Comparison of ENCODE assay signal across 1 cellular context in genomic region chr21:43916691-43917514, GRCh38.
TF ChIP-seq lines count a peak whose summit lies in the region.

No MANE protein-coding gene starts in this region.

TF ChIP-seq in K562, 482 proteins besides CTCF, POLR2A, EP300 and RAD21 (continued from another document and continues in another):
- TF ChIP-seq RERE (CRISPR knock-in tag; IDR thresholded peaks at IDR 0.05; ENCODE audit: borderline replicate concordance) = no peak
- TF ChIP-seq PHB2 (IDR thresholded peaks at IDR 0.05; ENCODE audit: low read depth) = no peak
- no peak for TF ChIP-seq NR2F6 (CRISPR knock-in tag; IDR thresholded peaks at IDR 0.05)
- no peak for TF ChIP-seq MTA1 (IDR thresholded peaks at IDR 0.05; ENCODE audit: borderline replicate concordance)
- peak; percentile 59 for TF ChIP-seq FOXM1 (IDR thresholded peaks at IDR 0.05; ENCODE audit: low read depth)
- TF ChIP-seq FOXM1 (CRISPR knock-in tag; IDR thresholded peaks at IDR 0.05; ENCODE audit: low read depth) = no peak
- 0 out of 2 replicates have a peak, but pooled peaks have one; percentile 39 for TF ChIP-seq ARID4B (CRISPR knock-in tag; IDR thresholded peaks at IDR 0.05)
- no peak for TF ChIP-seq STAG1 (CRISPR knock-in tag; IDR thresholded peaks at IDR 0.05; ENCODE audit: borderline replicate concordance)
- TF ChIP-seq DNMT1 (IDR thresholded peaks at IDR 0.05) = no peak
- TF ChIP-seq, protein P1, sequence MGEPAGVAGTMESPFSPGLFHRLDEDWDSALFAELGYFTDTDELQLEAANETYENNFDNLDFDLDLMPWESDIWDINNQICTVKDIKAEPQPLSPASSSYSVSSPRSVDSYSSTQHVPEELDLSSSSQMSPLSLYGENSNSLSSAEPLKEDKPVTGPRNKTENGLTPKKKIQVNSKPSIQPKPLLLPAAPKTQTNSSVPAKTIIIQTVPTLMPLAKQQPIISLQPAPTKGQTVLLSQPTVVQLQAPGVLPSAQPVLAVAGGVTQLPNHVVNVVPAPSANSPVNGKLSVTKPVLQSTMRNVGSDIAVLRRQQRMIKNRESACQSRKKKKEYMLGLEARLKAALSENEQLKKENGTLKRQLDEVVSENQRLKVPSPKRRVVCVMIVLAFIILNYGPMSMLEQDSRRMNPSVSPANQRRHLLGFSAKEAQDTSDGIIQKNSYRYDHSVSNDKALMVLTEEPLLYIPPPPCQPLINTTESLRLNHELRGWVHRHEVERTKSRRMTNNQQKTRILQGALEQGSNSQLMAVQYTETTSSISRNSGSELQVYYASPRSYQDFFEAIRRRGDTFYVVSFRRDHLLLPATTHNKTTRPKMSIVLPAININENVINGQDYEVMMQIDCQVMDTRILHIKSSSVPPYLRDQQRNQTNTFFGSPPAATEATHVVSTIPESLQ (CRISPR knock-in tag; IDR thresholded peaks at IDR 0.05) = no peak
- TF ChIP-seq GTF2E2 (tag; IDR thresholded peaks at IDR 0.05) = no peak
- TF ChIP-seq HDAC1 (IDR thresholded peaks at IDR 0.05) = no peak; a peak in 1 of 4 replicates
- TF ChIP-seq FOXJ2 (tag; IDR thresholded peaks at IDR 0.05) = no peak
- no peak for TF ChIP-seq CBX2 (IDR thresholded peaks at IDR 0.05; ENCODE audit: insufficient read depth, low read length, poor library complexity, severe bottlenecking)
- no peak for TF ChIP-seq NFE2 (IDR thresholded peaks at IDR 0.05; ENCODE audit: low read depth)
- TF ChIP-seq ZC3H8 (IDR thresholded peaks at IDR 0.05) = peak; percentile 8; the same call in 1 of the 2 replicates
- TF ChIP-seq NBN (IDR thresholded peaks at IDR 0.05; ENCODE audit: low read depth) = 0 out of 2 replicates have a peak, but pooled peaks have one; percentile 15
- TF ChIP-seq, protein P2, sequence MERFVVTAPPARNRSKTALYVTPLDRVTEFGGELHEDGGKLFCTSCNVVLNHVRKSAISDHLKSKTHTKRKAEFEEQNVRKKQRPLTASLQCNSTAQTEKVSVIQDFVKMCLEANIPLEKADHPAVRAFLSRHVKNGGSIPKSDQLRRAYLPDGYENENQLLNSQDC (CRISPR knock-in tag; IDR thresholded peaks at IDR 0.05) = no peak
- no peak for TF ChIP-seq ZNF696 (CRISPR knock-in tag; conservative IDR thresholded peaks at IDR 0.05)
- TF ChIP-seq SMAD1 (IDR thresholded peaks at IDR 0.05; ENCODE audit: low read depth, low read length, partially characterized antibody) = no peak
- no peak for TF ChIP-seq SMARCC2 (IDR thresholded peaks at IDR 0.05; ENCODE audit: low read depth)
- TF ChIP-seq NFATC3 (IDR thresholded peaks at IDR 0.05) = no peak
- TF ChIP-seq HSF4 (CRISPR knock-in tag; IDR thresholded peaks at IDR 0.05; ENCODE audit: borderline replicate concordance) = no peak
- TF ChIP-seq, protein P3, sequence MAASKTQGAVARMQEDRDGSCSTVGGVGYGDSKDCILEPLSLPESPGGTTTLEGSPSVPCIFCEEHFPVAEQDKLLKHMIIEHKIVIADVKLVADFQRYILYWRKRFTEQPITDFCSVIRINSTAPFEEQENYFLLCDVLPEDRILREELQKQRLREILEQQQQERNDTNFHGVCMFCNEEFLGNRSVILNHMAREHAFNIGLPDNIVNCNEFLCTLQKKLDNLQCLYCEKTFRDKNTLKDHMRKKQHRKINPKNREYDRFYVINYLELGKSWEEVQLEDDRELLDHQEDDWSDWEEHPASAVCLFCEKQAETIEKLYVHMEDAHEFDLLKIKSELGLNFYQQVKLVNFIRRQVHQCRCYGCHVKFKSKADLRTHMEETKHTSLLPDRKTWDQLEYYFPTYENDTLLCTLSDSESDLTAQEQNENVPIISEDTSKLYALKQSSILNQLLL (CRISPR knock-in tag; IDR thresholded peaks at IDR 0.05; ENCODE audit: borderline replicate concordance) = no peak
- no peak for TF ChIP-seq DPF2 (IDR thresholded peaks at IDR 0.05)
- TF ChIP-seq, protein P4, sequence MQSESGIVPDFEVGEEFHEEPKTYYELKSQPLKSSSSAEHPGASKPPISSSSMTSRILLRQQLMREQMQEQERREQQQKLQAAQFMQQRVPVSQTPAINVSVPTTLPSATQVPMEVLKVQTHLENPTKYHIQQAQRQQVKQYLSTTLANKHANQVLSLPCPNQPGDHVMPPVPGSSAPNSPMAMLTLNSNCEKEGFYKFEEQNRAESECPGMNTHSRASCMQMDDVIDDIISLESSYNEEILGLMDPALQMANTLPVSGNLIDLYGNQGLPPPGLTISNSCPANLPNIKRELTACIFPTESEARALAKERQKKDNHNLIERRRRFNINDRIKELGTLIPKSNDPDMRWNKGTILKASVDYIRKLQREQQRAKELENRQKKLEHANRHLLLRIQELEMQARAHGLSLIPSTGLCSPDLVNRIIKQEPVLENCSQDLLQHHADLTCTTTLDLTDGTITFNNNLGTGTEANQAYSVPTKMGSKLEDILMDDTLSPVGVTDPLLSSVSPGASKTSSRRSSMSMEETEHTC (IDR thresholded peaks at IDR 0.05) = 0 out of 2 replicates have a peak, but pooled peaks have one; percentile 13
- TF ChIP-seq, protein P5, sequence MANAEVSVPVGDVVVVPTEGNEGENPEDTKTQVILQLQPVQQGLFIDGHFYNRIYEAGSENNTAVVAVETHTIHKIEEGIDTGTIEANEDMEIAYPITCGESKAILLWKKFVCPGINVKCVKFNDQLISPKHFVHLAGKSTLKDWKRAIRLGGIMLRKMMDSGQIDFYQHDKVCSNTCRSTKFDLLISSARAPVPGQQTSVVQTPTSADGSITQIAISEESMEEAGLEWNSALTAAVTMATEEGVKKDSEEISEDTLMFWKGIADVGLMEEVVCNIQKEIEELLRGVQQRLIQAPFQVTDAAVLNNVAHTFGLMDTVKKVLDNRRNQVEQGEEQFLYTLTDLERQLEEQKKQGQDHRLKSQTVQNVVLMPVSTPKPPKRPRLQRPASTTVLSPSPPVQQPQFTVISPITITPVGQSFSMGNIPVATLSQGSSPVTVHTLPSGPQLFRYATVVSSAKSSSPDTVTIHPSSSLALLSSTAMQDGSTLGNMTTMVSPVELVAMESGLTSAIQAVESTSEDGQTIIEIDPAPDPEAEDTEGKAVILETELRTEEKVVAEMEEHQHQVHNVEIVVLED (CRISPR knock-in tag; IDR thresholded peaks at IDR 0.05) = no peak
- no peak for TF ChIP-seq RBM14 (IDR thresholded peaks at IDR 0.05; ENCODE audit: borderline replicate concordance, insufficient read depth, low read depth, low read length)
- TF ChIP-seq ZNF212 (CRISPR knock-in tag; IDR thresholded peaks at IDR 0.05) = no peak
- no peak; a peak in 1 of 4 replicates for TF ChIP-seq ETV6 (IDR thresholded peaks at IDR 0.05; ENCODE audit: borderline replicate concordance in 1 of 2, low read depth in 2 of 2, low read length in 1 of 2)
- TF ChIP-seq ETV6 (CRISPR knock-in tag; IDR thresholded peaks at IDR 0.05; ENCODE audit: borderline replicate concordance) = no peak
- TF ChIP-seq MYC (IDR thresholded peaks at IDR 0.05; ENCODE audit: low read depth, low read length) = peak; percentile 44; the same call in 1 of the 2 replicates
- no peak for TF ChIP-seq MYC (CRISPR knock-in tag; IDR thresholded peaks at IDR 0.05; ENCODE audit: borderline replicate concordance, low read depth)
- TF ChIP-seq YY1 (IDR thresholded peaks at IDR 0.05; ENCODE audit: borderline replicate concordance in 1 of 3, control insufficient read depth in 1 of 3, extremely low read depth in 1 of 3, insufficient read depth in 3 of 3, insufficient read length in 1 of 3, insufficient replicate concordance in 2 of 3, low read depth in 1 of 3, low read length in 2 of 3) = no peak
- no peak for TF ChIP-seq ATF1 (CRISPR knock-in tag; IDR thresholded peaks at IDR 0.05)
- peak; percentile 47 for TF ChIP-seq ATF1 (tag; IDR thresholded peaks at IDR 0.05)
- no peak for TF ChIP-seq PYGO2 (tag; IDR thresholded peaks at IDR 0.05)
- peak; percentile 56; the same call in 1 of the 2 replicates for TF ChIP-seq NCOA6 (IDR thresholded peaks at IDR 0.05)
- TF ChIP-seq, protein P6, sequence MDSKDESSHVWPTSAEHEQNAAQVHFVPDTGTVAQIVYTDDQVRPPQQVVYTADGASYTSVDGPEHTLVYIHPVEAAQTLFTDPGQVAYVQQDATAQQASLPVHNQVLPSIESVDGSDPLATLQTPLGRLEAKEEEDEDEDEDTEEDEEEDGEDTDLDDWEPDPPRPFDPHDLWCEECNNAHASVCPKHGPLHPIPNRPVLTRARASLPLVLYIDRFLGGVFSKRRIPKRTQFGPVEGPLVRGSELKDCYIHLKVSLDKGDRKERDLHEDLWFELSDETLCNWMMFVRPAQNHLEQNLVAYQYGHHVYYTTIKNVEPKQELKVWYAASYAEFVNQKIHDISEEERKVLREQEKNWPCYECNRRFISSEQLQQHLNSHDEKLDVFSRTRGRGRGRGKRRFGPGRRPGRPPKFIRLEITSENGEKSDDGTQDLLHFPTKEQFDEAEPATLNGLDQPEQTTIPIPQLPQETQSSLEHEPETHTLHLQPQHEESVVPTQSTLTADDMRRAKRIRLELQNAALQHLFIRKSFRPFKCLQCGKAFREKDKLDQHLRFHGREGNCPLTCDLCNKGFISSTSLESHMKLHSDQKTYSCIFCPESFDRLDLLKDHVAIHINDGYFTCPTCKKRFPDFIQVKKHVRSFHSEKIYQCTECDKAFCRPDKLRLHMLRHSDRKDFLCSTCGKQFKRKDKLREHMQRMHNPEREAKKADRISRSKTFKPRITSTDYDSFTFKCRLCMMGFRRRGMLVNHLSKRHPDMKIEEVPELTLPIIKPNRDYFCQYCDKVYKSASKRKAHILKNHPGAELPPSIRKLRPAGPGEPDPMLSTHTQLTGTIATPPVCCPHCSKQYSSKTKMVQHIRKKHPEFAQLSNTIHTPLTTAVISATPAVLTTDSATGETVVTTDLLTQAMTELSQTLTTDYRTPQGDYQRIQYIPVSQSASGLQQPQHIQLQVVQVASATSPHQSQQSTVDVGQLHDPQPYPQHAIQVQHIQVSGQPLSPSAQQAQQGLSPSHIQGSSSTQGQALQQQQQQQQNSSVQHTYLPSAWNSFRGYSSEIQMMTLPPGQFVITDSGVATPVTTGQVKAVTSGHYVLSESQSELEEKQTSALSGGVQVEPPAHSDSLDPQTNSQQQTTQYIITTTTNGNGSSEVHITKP (IDR thresholded peaks at IDR 0.05; ENCODE audit: partially characterized antibody) = peak; percentile 35
